8 cellular contexts compared by ENCODE assay signal in genomic region chr2:120012771-120013568, GRCh38. TPM values are rescaled to one million over a fixed set of nuclear protein-coding genes. Genes with fewer than 3 reads are reported as not detected.
A peak's percentile ranks its signal among the peaks of the same experiment; 100 is the strongest.
DNase-seq lines count a peak whose midpoint lies in the region; ATAC-seq and TF ChIP-seq lines count a peak whose summit lies in the region.

Gene EPB41L5 (plus strand): TSS chr2:120013077. CDS start chr2:120019085, 6,008 bp downstream.

- peak; percentile 92 for ATAC-seq in HG03175 (IDR thresholded peaks at IDR 0.05; ENCODE audit: unreplicated experiment)

- peak within 1 kb of the TSS; percentile 76 for H3K27ac Mint-ChIP-seq in chondrocyte (ENCODE audit: unreplicated experiment)

- in situ Hi-C loops in GM18951 (cut with MboI; ENCODE audit: low sequenced_read_pairs, unreplicated experiment), result no loop called here

- no peaks in the 10 kb centered on the region for H3K27me3 Mint-ChIP-seq in chondrocyte (ENCODE audit: low read depth)

- TF ChIP-seq CTCF in chondrocyte (IDR thresholded peaks at IDR 0.05), result no peak

- peaks cover 16% of the 10 kb centered on the region for H3K4me1 Mint-ChIP-seq in chondrocyte (ENCODE audit: low read depth)

- DNase-seq in AG08396 (ENCODE audit: low spot score) (peak; percentile 96), NCI-H226 (peak; percentile 89), chondrocyte (ENCODE audit: low spot score) (peak; percentile 95), kidney glomerular epithelial cell (lab: John Stamatoyannopoulos, UW) (peak; percentile 74)
- peak; percentile 79 for DNase-seq in activated CD4-positive, CD25-positive, alpha-beta regulatory T cell treated with anti-CD3 and anti-CD28 coated beads, Interleukin-2, amount 50 U/mL, for 72 hours
- DNase-seq in stimulated activated CD4-positive, alpha-beta T cell treated with anti-CD3 and anti-CD28 coated beads, Interleukin-1b, Interleukin-23, amount 100 ng/mL, for 1 hour (ENCODE audit: low read depth in 2 of 2), result peak; percentile 35 to 54

- TF ChIP-seq POLR2A in GM18951 (IDR thresholded peaks at IDR 0.05; ENCODE audit: extremely low read depth, insufficient read depth, insufficient read length), result peak; percentile 81

- H3K9me3 Mint-ChIP-seq in chondrocyte (ENCODE audit: low read depth), result no peaks in the 10 kb centered on the region

- H3K4me3 Mint-ChIP-seq in chondrocyte (ENCODE audit: unreplicated experiment), result peak within 1 kb of the TSS; percentile 83

- no peaks in the 10 kb centered on the region for H3K36me3 Mint-ChIP-seq in chondrocyte (ENCODE audit: low read depth)

RNA-seq across cellular contexts. Expression of gene EPB41L5, which starts in this region (rescaled TPM):
- 8.4 to 13.0 TPM (median 12.5 TPM) in 3 replicates for total RNA-seq in chondrocyte

Comparison
In these comparisons a context has a peak if more than half of its experiments do, and no peak if none do; other contexts are left out.
1. Peak in every context shown above with its lines: DNase-seq and ATAC-seq.
2. DNase-seq: peak in every context shown above with its lines; median percentile 96 in AG08396; 95 in chondrocyte; 89 in NCI-H226; 79 in activated CD4-positive, CD25-positive, alpha-beta regulatory T cell treated with anti-CD3 and anti-CD28 coated beads, Interleukin-2, amount 50 U/mL, for 72 hours; 74 in kidney glomerular epithelial cell; 44 in stimulated activated CD4-positive, alpha-beta T cell treated with anti-CD3 and anti-CD28 coated beads, Interleukin-1b, Interleukin-23, amount 100 ng/mL, for 1 hour.